ENCODE assay signal across 8 cellular contexts in the genomic region with DNA sequence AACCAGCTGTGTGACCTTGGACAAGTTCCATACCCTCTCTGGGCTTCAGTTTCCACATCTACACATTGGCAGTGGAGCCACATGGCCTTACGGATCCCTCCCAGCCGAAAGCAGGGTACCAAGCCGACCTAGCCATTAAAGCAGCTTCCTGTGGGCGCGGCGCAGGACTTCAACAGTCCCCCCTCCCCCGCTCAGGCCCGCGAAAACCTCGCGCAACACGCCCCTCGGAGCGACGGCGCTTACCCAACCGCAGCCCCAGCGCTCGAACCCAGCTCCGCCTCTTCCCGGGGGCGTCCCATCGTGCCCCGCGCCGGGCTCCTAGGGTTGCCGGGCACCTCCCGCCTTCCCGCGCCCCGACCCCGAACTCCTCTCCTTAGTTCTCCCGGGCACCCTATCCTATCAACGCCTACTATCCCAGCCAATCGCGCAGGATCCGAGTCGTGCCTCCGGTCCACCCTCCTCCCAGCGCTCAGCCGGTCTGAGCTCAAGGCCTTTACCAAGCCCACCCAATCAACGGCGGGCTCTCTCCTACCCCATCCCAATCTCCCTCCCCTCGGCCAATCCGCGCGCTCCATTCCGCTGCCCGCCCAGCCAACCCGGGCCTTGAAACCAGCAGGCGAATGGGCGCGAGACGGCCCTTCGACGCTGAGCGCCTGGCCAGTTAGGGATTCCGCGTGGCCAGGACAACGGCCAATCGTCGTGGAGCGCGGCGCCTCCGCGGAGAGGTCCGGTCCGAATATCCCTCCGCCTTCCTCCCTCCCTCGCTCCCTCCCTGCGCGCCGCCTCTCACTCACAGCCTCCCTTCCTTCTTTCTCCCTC. TPM values are rescaled to one million over a fixed set of nuclear protein-coding genes. Genes with fewer than 3 reads are reported as not detected.
DNase-seq lines count a peak whose midpoint lies in the region; ATAC-seq and TF ChIP-seq lines count a peak whose summit lies in the region.

KPNB1 (plus strand) TSS at position 767 of the 819 bp plus-strand sequence. CDS start 326 bp downstream, outside the sequence.

- peaks cover 38% of the 10 kb centered on the region for H4K20me1 ChIP-seq in smooth muscle cell (ENCODE audit: low read depth)

- peaks cover 31% of the 10 kb centered on the region for H3K36me3 Mint-ChIP-seq in WTC11

- H3K9me3 Mint-ChIP-seq in WTC11: no peaks in the 10 kb centered on the region

- peaks cover 28% of the 10 kb centered on the region for H3K4me1 Mint-ChIP-seq in WTC11

- H3K79me2 ChIP-seq in smooth muscle cell (ENCODE audit: low read depth): peaks cover 39% of the 10 kb centered on the region

- CTCF ChIA-PET in AG04449 (lab: Yijun Ruan, JAX) (interaction anchor here (0.6 to 7.8 kb wide), 5 partner anchors 10 to 34 kb away, joined by 3 to 115 read pairs (median 4); no protein-coding TSS in a partner anchor), WTC11 (lab: Charles Lee) (interaction anchor here (0.7 to 1.8 kb wide), 13 partner anchors 13 to 374 kb away, joined by 3 to 18 read pairs (median 4); partner anchors contain the start of genes TBKBP1 and TBX21)

- H3K27ac ChIP-seq in smooth muscle cell (ENCODE audit: low read depth): peak within 1 kb of the TSS; percentile 68

- H2AFZ ChIP-seq in smooth muscle cell (ENCODE audit: low read depth): peak within 1 kb of the TSS; percentile 13

- POLR2A ChIA-PET in AG04449 (lab: Yijun Ruan, JAX): interaction anchor here (0.8 to 1.6 kb wide), 8 partner anchors 11 to 157 kb away, joined by 3 to 9 read pairs (median 3); no protein-coding TSS in a partner anchor
- POLR2A ChIA-PET in WTC11 (lab: Charles Lee): interaction anchor here (0.6 to 2.4 kb wide), 15 partner anchors 9 to 326 kb away, joined by 3 to 15 read pairs (median 4); partner anchors contain the start of genes EFCAB13, SCRN2, TBKBP1 and TBX21

- H3K36me3 ChIP-seq in smooth muscle cell (ENCODE audit: low read depth): no peaks in the 10 kb centered on the region

- peak; percentile 100 for DNase-seq in AG04449 (ENCODE audit: low read depth, low spot score)
- peak; percentile 100 for DNase-seq in NCI-H226
- peak; percentile 99 for DNase-seq in WTC11 (ENCODE audit: low spot score)
- peak; percentile 100 for DNase-seq in cardiac fibroblast (ENCODE audit: low read depth in 2 of 2)
- DNase-seq in iPS-NIHi11 (ENCODE audit: low spot score): peak; percentile 88
- peak; percentile 96 for DNase-seq in smooth muscle cell (lab: John Stamatoyannopoulos, UW; ENCODE audit: unreplicated experiment)

- 1% methylated on average over 64 of the region's 74 CpGs for WGBS in smooth muscle cell (ENCODE audit: low lambda C conversion rate)

- H3K9me3 ChIP-seq in smooth muscle cell (replicated peaks; ENCODE audit: low read depth): no peaks in the 10 kb centered on the region

- no peaks in the 10 kb centered on the region for H3K27me3 ChIP-seq in smooth muscle cell (ENCODE audit: low read depth)

- H3K4me2 ChIP-seq in smooth muscle cell: peak within 1 kb of the TSS; percentile 98

- peaks cover 6% of the 10 kb centered on the region for H3F3A ChIP-seq in smooth muscle cell (ENCODE audit: low read depth)

- H3K4me3 ChIP-seq in AG04449 (ENCODE audit: low read depth, low read length) (peak within 1 kb of the TSS; percentile 78), cardiac fibroblast (replicated peaks in 1 of 2; ENCODE audit: low read depth in 2 of 2, low read length in 2 of 2) (peak within 1 kb of the TSS; percentile 84), smooth muscle cell (peak within 1 kb of the TSS; percentile 91)

- H3K9ac ChIP-seq in smooth muscle cell (ENCODE audit: low read depth): peak within 1 kb of the TSS; percentile 70

- H3K4me1 ChIP-seq in smooth muscle cell (ENCODE audit: low read depth): peaks cover 33% of the 10 kb centered on the region

- ATAC-seq in GM18909 (IDR thresholded peaks at IDR 0.05; ENCODE audit: poor library complexity, unreplicated experiment) (peak; percentile 84), HG03175 (IDR thresholded peaks at IDR 0.05; ENCODE audit: unreplicated experiment) (peak; percentile 86), WTC11 (peak; percentile 91)

- no peak for TF ChIP-seq CTCF in AG04449 (IDR thresholded peaks at IDR 0.05; ENCODE audit: insufficient read depth, low read length, missing control alignments)
- TF ChIP-seq CTCF in WTC11 (IDR thresholded peaks at IDR 0.05): no peak
- TF ChIP-seq CTCF in cardiac fibroblast (IDR thresholded peaks at IDR 0.05; ENCODE audit: low read depth, low read length): no peak
- TF ChIP-seq CTCF in smooth muscle cell (IDR thresholded peaks at IDR 0.05; ENCODE audit: borderline replicate concordance, insufficient read depth, poor library complexity, severe bottlenecking): no peak

- no peaks in the 10 kb centered on the region; the same call in 1 of the 2 replicates for H3K27me3 Mint-ChIP-seq in WTC11 (ENCODE audit: low read depth)

- peak within 1 kb of the TSS; percentile 91 for H3K4me3 Mint-ChIP-seq in WTC11

- H3K27ac Mint-ChIP-seq in WTC11: peak within 1 kb of the TSS; percentile 100

TF ChIP-seq in WTC11, 78 proteins besides CTCF, POLR2A, EP300 and RAD21 (continues in another document):
- TF ChIP-seq USF1 (CRISPR knock-in tag; IDR thresholded peaks at IDR 0.05) (peak; percentile 78), TEAD4 (CRISPR knock-in tag; IDR thresholded peaks at IDR 0.05) (0 out of 2 replicates have a peak, but pooled peaks have one; percentile 79), OVOL2 (CRISPR knock-in tag; IDR thresholded peaks at IDR 0.05; ENCODE audit: borderline replicate concordance) (no peak), NFYB (CRISPR knock-in tag; conservative IDR thresholded peaks at IDR 0.05; ENCODE audit: low read depth) (peak; percentile 94), FOXP4 (CRISPR knock-in tag; IDR thresholded peaks at IDR 0.05) (peak; percentile 96), KAT7 (CRISPR knock-in tag; IDR thresholded peaks at IDR 0.05; ENCODE audit: borderline replicate concordance) (peak; percentile 6), ZNF219 (CRISPR knock-in tag; IDR thresholded peaks at IDR 0.05; ENCODE audit: borderline replicate concordance) (peak; percentile 87), JUN (CRISPR knock-in tag; IDR thresholded peaks at IDR 0.05) (peak; percentile 89; the same call in 1 of the 2 replicates)
- TF ChIP-seq, protein P1, sequence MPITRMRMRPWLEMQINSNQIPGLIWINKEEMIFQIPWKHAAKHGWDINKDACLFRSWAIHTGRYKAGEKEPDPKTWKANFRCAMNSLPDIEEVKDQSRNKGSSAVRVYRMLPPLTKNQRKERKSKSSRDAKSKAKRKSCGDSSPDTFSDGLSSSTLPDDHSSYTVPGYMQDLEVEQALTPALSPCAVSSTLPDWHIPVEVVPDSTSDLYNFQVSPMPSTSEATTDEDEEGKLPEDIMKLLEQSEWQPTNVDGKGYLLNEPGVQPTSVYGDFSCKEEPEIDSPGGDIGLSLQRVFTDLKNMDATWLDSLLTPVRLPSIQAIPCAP (CRISPR knock-in tag; IDR thresholded peaks at IDR 0.05): peak; percentile 54; the same call in 1 of the 2 replicates

RNA-seq across cellular contexts. Expression of gene KPNB1, which starts in this region (rescaled TPM):
- 437 to 506 TPM (median 452 TPM) in 3 replicates for total RNA-seq in WTC11 (2021)
- total RNA-seq in smooth muscle cell: 242 and 245 TPM in 2 replicates
- polyA plus RNA-seq in smooth muscle cell: 78.8 and 83.0 TPM in 2 replicates

Comparison
In these comparisons a context has a peak if more than half of its experiments do, and no peak if none do; other contexts are left out.
1. Peak in every context shown above with its lines: DNase-seq, ATAC-seq, H3K4me3 ChIP-seq and H3K27ac ChIP-seq.